21 cellular contexts compared by ENCODE assay signal in genomic region chr12:108905725-108906124, GRCh38. TPM values are rescaled to one million over a fixed set of nuclear protein-coding genes. Genes with fewer than 3 reads are reported as not detected.
DNase-seq lines count a peak whose midpoint lies in the region; ATAC-seq and TF ChIP-seq lines count a peak whose summit lies in the region.
"Had no signal": no experiment of that assay in that cellular context is flagged by ENCODE, and none has a peak within 500 bp of the region (broad histone marks: within the 10 kb centered on the region; RNA-seq: fewer than 3 reads in every experiment).

No MANE protein-coding gene starts in this region.

- no peaks in the 10 kb centered on the region for H3K36me3 ChIP-seq in left ventricle myocardium inferior
- no peaks in the 10 kb centered on the region for H3K36me3 ChIP-seq in left lung
- H3K36me3 ChIP-seq: adrenal gland, thyroid gland had no signal

- peak; percentile 43 for ATAC-seq in left lung
- ATAC-seq: esophagus mucosa, WTC11 had no signal

- H3K9me3 ChIP-seq in left ventricle myocardium inferior (replicated peaks) (no peaks in the 10 kb centered on the region), left lung (no peaks in the 10 kb centered on the region)
- H3K9me3 ChIP-seq: adrenal gland, thyroid gland had no signal

- H3K36me3 Mint-ChIP-seq in type B pancreatic cell (no peaks in the 10 kb centered on the region), nephron progenitor cell (ENCODE audit: low read depth) (no peaks in the 10 kb centered on the region)
- H3K36me3 Mint-ChIP-seq: WTC11 had no signal

- H3K27ac Mint-ChIP-seq in type B pancreatic cell (peak overlapping the region; percentile 59), nephron progenitor cell (no peak overlapping the region)
- H3K27ac Mint-ChIP-seq: WTC11 had no signal

- TF ChIP-seq CTCF in left ventricle myocardium inferior (IDR thresholded peaks at IDR 0.05; ENCODE audit: borderline replicate concordance) = no peak
- no peak for TF ChIP-seq CTCF in left lung (IDR thresholded peaks at IDR 0.05)
- TF ChIP-seq CTCF in type B pancreatic cell (conservative IDR thresholded peaks at IDR 0.05) = no peak
- TF ChIP-seq CTCF in nephron progenitor cell (IDR thresholded peaks at IDR 0.05) = no peak

- H3K4me3 Mint-ChIP-seq in type B pancreatic cell = no peak overlapping the region
- no peak overlapping the region for H3K4me3 Mint-ChIP-seq in nephron progenitor cell
- H3K4me3 Mint-ChIP-seq: WTC11 had no signal

- H3K4me1 ChIP-seq in left ventricle myocardium inferior = no peaks in the 10 kb centered on the region
- peaks cover 0 to 27% of the 10 kb centered on the region in 2 donors for H3K4me1 ChIP-seq in left lung
- H3K4me1 ChIP-seq: adrenal gland, thyroid gland had no signal

- H3K4me3 ChIP-seq in left ventricle myocardium inferior (no peak overlapping the region), left lung (no peak overlapping the region)
- H3K4me3 ChIP-seq: adrenal gland, thyroid gland had no signal

- H3K9me3 Mint-ChIP-seq in type B pancreatic cell (peaks cover 6% of the 10 kb centered on the region), nephron progenitor cell (no peaks in the 10 kb centered on the region)
- H3K9me3 Mint-ChIP-seq: WTC11 had no signal

- H3K27me3 Mint-ChIP-seq in type B pancreatic cell (peaks cover 9% of the 10 kb centered on the region), nephron progenitor cell (ENCODE audit: low read depth, poor library complexity) (peaks cover 25% of the 10 kb centered on the region)

- DNase-seq in left ventricle myocardium inferior (no peak), cardiac septum (ENCODE audit: low spot score) (no peak), SIG-M5 (lab: John Stamatoyannopoulos, UW) (peak; percentile 62), left lung (no peak), type B pancreatic cell (ENCODE audit: extremely low spot score, unreplicated experiment) (no peak), nephron progenitor cell (no peak), hepatic stellate cell (ENCODE audit: low spot score) (no peak)
- no peak for DNase-seq in activated naive CD4-positive, alpha-beta T cell (lab: John Stamatoyannopoulos, UW)
- DNase-seq: 8988T; adrenal gland; C1 segment of cervical spinal cord; dorsolateral prefrontal cortex; NCI-H82; stimulated activated naive CD4-positive, alpha-beta T cell; thyroid gland had no signal

- H3K27ac ChIP-seq in left ventricle myocardium inferior (replicated peaks) = peak overlapping the region; percentile 15
- peak overlapping the region; percentile 1 to 26 for H3K27ac ChIP-seq in left lung
- H3K27ac ChIP-seq: thyroid gland had no signal

- H3K27me3 ChIP-seq in left ventricle myocardium inferior (ENCODE audit: low read depth) (no peaks in the 10 kb centered on the region), left lung (no peaks in the 10 kb centered on the region)
- H3K27me3 ChIP-seq: adrenal gland, dorsolateral prefrontal cortex, thyroid gland had no signal

- H3K4me1 Mint-ChIP-seq in type B pancreatic cell (ENCODE audit: unreplicated experiment) = peaks cover 8% of the 10 kb centered on the region
- no peaks in the 10 kb centered on the region for H3K4me1 Mint-ChIP-seq in nephron progenitor cell

- intact Hi-C loops in left ventricle myocardium inferior (cut with micrococcal nuclease) (no loop called here), cardiac septum (cut with DNase I) (no loop called here), left lung (cut with DNase I) (no loop called here)

RNA-seq across cellular contexts. Expression of gene DAO, which starts 25.8 kb away (rescaled TPM):
- total RNA-seq in left ventricle myocardium inferior = not detected
- total RNA-seq in cardiac septum = not detected
- not detected for total RNA-seq in left lung
- not detected in 2 replicates for total RNA-seq in type B pancreatic cell (ENCODE audit: low replicate concordance)
- total RNA-seq: activated CD8-positive, alpha-beta memory T cell treated with anti-CD3 and anti-CD28 coated beads for 36 hours; adrenal gland; esophagus mucosa; HT1080; lower leg skin; T-helper 1 cell treated with Interleukin-12 subunit alpha and Interleukin-12 subunit beta and Interleukin-4 antibody, amounts not matched to agents 30 ng/mL and 1 ng/mL, for 36 hours; thyroid gland had no signal

RNA-seq across cellular contexts. Expression of gene SSH1, which starts 48.3 kb away (rescaled TPM):
- 30.1 TPM for total RNA-seq in left ventricle myocardium inferior
- total RNA-seq in cardiac septum = 50.6 TPM
- total RNA-seq in left lung = 10 to 100 TPM; 43.5 to 48.8 TPM
- total RNA-seq in type B pancreatic cell (ENCODE audit: low replicate concordance) = 32.2 and 33.7 TPM in 2 replicates
